8 cellular contexts compared by ENCODE assay signal in genomic region chr5:91272858-91273257, GRCh38.
DNase-seq lines count a peak whose midpoint lies in the region; ATAC-seq lines count a peak whose summit lies in the region.

No MANE protein-coding gene starts in this region.

- no peak overlapping the region for H4K8ac ChIP-seq in mesenchymal stem cell (ENCODE audit: low read length)

- H2BK120ac ChIP-seq in mesenchymal stem cell (ENCODE audit: low read depth, low read length), result no peak overlapping the region

- peaks cover 2% of the 10 kb centered on the region for H3K4me1 ChIP-seq in mesenchymal stem cell (ENCODE audit: control insufficient read depth, insufficient read depth, low read depth, low read length)

- no peaks in the 10 kb centered on the region for H3K36me3 ChIP-seq in mesenchymal stem cell (ENCODE audit: control insufficient read depth in 1 of 2, insufficient read depth in 2 of 2, low read depth in 1 of 2, low read length in 2 of 2)

- no peak overlapping the region for H3K4me3 ChIP-seq in mesenchymal stem cell (ENCODE audit: insufficient read depth in 1 of 2, low read depth in 1 of 2, low read length in 2 of 2)

- no peak overlapping the region for H3K9ac ChIP-seq in mesenchymal stem cell (ENCODE audit: low read length)

- H3K4ac ChIP-seq in mesenchymal stem cell (ENCODE audit: low read depth in 1 of 2, low read length in 2 of 2), result no peak overlapping the region

- H2BK5ac ChIP-seq in mesenchymal stem cell (ENCODE audit: low read depth, low read length, poor library complexity, severe bottlenecking), result no peak overlapping the region

- no peak overlapping the region for H2BK12ac ChIP-seq in mesenchymal stem cell (ENCODE audit: low read length in 2 of 2)

- no peak overlapping the region for H2BK15ac ChIP-seq in mesenchymal stem cell (ENCODE audit: low read depth, poor library complexity, severe bottlenecking)

- no peak overlapping the region for H3K4me2 ChIP-seq in mesenchymal stem cell (ENCODE audit: low read length, poor library complexity, severe bottlenecking)

- ATAC-seq in GM18861 (IDR thresholded peaks at IDR 0.05; ENCODE audit: unreplicated experiment) (peak; percentile 91), GM21825 (IDR thresholded peaks at IDR 0.05; ENCODE audit: unreplicated experiment) (peak; percentile 91)

- WGBS in mesenchymal stem cell, result 62% methylated on average over 2 of the region's 2 CpGs

- no peak overlapping the region for H2AFZ ChIP-seq in mesenchymal stem cell (ENCODE audit: low read depth, low read length)

- DNase-seq in HT1080 (ENCODE audit: low read depth), result peak; percentile 70
- peak; percentile 69 for DNase-seq in mesenchymal stem cell
- no peak for DNase-seq in NCI-H1930 (lab: John Stamatoyannopoulos, UW)
- DNase-seq in stimulated activated CD4-positive, alpha-beta T cell treated with anti-CD3 and anti-CD28 coated beads, Interleukin-12 subunit alpha, Interleukin-12 subunit beta, amount 100 ng/mL, for 4 hours, result no peak
- DNase-seq in hypothalamus (lab: John Stamatoyannopoulos, UW), result no peak
- DNase-seq in NCI-H1105 treated with DMSO at 0.1 percent for 48 hours (lab: John Stamatoyannopoulos, UW), result no peak

- H2AK5ac ChIP-seq in mesenchymal stem cell (ENCODE audit: low read length, severe bottlenecking), result no peak overlapping the region

- H3K14ac ChIP-seq in mesenchymal stem cell (ENCODE audit: low read length in 2 of 2), result no peak overlapping the region

- no peak overlapping the region for H4K91ac ChIP-seq in mesenchymal stem cell (ENCODE audit: low read length)

- H3K9me3 ChIP-seq in mesenchymal stem cell (ENCODE audit: control insufficient read depth, low read length), result no peaks in the 10 kb centered on the region

- H3K18ac ChIP-seq in mesenchymal stem cell (ENCODE audit: low read depth in 1 of 2, low read length in 2 of 2), result no peak overlapping the region

- no peak overlapping the region for H3K27ac ChIP-seq in mesenchymal stem cell (ENCODE audit: low read length, poor library complexity, severe bottlenecking)

- no peaks in the 10 kb centered on the region for H3K79me1 ChIP-seq in mesenchymal stem cell (replicated peaks; ENCODE audit: low read length, poor library complexity, severe bottlenecking)

- H3K23ac ChIP-seq in mesenchymal stem cell (ENCODE audit: low read length in 2 of 2), result no peak overlapping the region

- no peaks in the 10 kb centered on the region for H3K27me3 ChIP-seq in mesenchymal stem cell (ENCODE audit: control insufficient read depth in 1 of 2, insufficient read depth in 1 of 2, low read length in 2 of 2)

Comparison
In these comparisons a context has a peak if more than half of its experiments do, and no peak if none do; other contexts are left out.
1. DNase-seq: peak in HT1080 (single experiment) and mesenchymal stem cell (single experiment); none in NCI-H1930 (0 of 2), stimulated activated CD4-positive, alpha-beta T cell treated with anti-CD3 and anti-CD28 coated beads, Interleukin-12 subunit alpha, Interleukin-12 subunit beta, amount 100 ng/mL, for 4 hours (single experiment), hypothalamus (0 of 51) and NCI-H1105 treated with DMSO at 0.1 percent for 48 hours (single experiment).